Comparison of ENCODE assay signal across 10 cellular contexts in genomic region chr12:12975322-12976077, GRCh38. TPM values are rescaled to one million over a fixed set of nuclear protein-coding genes. Genes with fewer than 3 reads are reported as not detected.
DNase-seq lines count a peak whose midpoint lies in the region; ATAC-seq, FAIRE-seq and TF ChIP-seq lines count a peak whose summit lies in the region.
"Had no signal": no experiment of that assay in that cellular context is flagged by ENCODE, and none has a peak within 500 bp of the region (broad histone marks: within the 10 kb centered on the region; RNA-seq: fewer than 3 reads in every experiment).

No MANE protein-coding gene starts in this region.

- POLR2A ChIA-PET in H1 (lab: Charles Lee; ENCODE audit: partially characterized antibody), result interaction anchor here (0.8 to 1.6 kb wide), 2 partner anchors 15 to 57 kb away, joined by 3 read pairs; no protein-coding TSS in a partner anchor

- no peak overlapping the region for H3K4ac ChIP-seq in H1 (replicated peaks; ENCODE audit: insufficient read length, low read depth, low read length)

- CTCF ChIA-PET in H1 (lab: Charles Lee; ENCODE audit: partially characterized antibody), result interaction anchor here (0.7 to 5.8 kb wide), 44 partner anchors 8 to 373 kb away, joined by 3 to 60 read pairs (median 4); partner anchors contain the start of gene GPRC5A

- no peak overlapping the region for H3K27ac Mint-ChIP-seq in neural progenitor cell

- H3K79me2 ChIP-seq in H1 (ENCODE audit: control insufficient read depth in 1 of 2, insufficient read depth in 2 of 2, low read length in 2 of 2), result no peaks in the 10 kb centered on the region; a peak in 1 of 4 replicates
- no peaks in the 10 kb centered on the region for H3K79me2 ChIP-seq in neural progenitor cell (ENCODE audit: low read depth)

- no peaks in the 10 kb centered on the region for H3K4me1 Mint-ChIP-seq in neural progenitor cell

- no peak overlapping the region for H3K18ac ChIP-seq in H1 (ENCODE audit: extremely low read depth, low read length)

- FAIRE-seq in H1 (lab: Jason Lieb, UNC), result peak; percentile 28

- no peaks in the 10 kb centered on the region for H3F3A ChIP-seq in neural progenitor cell (ENCODE audit: low read depth)

- H3K27ac ChIP-seq in H1 (ENCODE audit: low read depth, low read length) (no peak overlapping the region), neural progenitor cell (no peak overlapping the region)
- H3K27ac ChIP-seq: BLaER1 treated with 17β-estradiol and CSF1 and Interleukin-3, amounts not matched to agents 10 nM and 100 nM had no signal

- H3K56ac ChIP-seq in H1 (replicated peaks; ENCODE audit: insufficient read length, low read depth, low read length), result no peak overlapping the region

- no peak overlapping the region for H2BK20ac ChIP-seq in H1 (ENCODE audit: low read length)

- no peak overlapping the region for H4K91ac ChIP-seq in H1 (replicated peaks; ENCODE audit: insufficient read length, low read length)

- no peak overlapping the region for H3K4me2 ChIP-seq in H1 (ENCODE audit: insufficient read depth in 1 of 2, low read depth in 2 of 2, low read length in 2 of 2)
- H3K4me2 ChIP-seq in neural progenitor cell, result no peak overlapping the region
- H3K4me2 ChIP-seq: BLaER1 treated with 17β-estradiol and CSF1 and Interleukin-3, amounts not matched to agents 10 nM and 100 nM had no signal

- TF ChIP-seq EP300 in H1 (IDR thresholded peaks at IDR 0.05; ENCODE audit: borderline replicate concordance in 1 of 2, low read depth in 2 of 2, low read length in 2 of 2), result no peak

- peak; percentile 75 to 84 for TF ChIP-seq RAD21 in H1 (IDR thresholded peaks at IDR 0.05 in 1 of 2, conservative IDR thresholded peaks at IDR 0.05 in 1 of 2; ENCODE audit: low read depth in 2 of 2, low read length in 2 of 2)

- TF ChIP-seq CTCF in H1 (IDR thresholded peaks at IDR 0.05; ENCODE audit: control extremely low read depth in 1 of 3, insufficient read depth in 1 of 3, low read depth in 1 of 3, low read length in 3 of 3) (peak; percentile 60 to 80 (median 73)), neural progenitor cell (IDR thresholded peaks at IDR 0.05) (peak; percentile 55)

- no peak for TF ChIP-seq POLR2A in H1 (IDR thresholded peaks at IDR 0.05; ENCODE audit: control extremely low read depth in 1 of 2, low read depth in 2 of 2, low read length in 2 of 2)

- H3K23ac ChIP-seq in H1 (ENCODE audit: insufficient read length), result no peak overlapping the region

- no peak overlapping the region for H2BK5ac ChIP-seq in H1 (ENCODE audit: low read depth, low read length)

- H4K20me1 ChIP-seq in H1 (replicated peaks in 1 of 2; ENCODE audit: control insufficient read depth in 1 of 2, insufficient read depth in 2 of 2, low read length in 2 of 2) (no peaks in the 10 kb centered on the region), neural progenitor cell (ENCODE audit: low read depth) (no peaks in the 10 kb centered on the region)
- H4K20me1 ChIP-seq: BLaER1 treated with 17β-estradiol and CSF1 and Interleukin-3, amounts not matched to agents 10 nM and 100 nM had no signal

- H2BK15ac ChIP-seq in H1 (ENCODE audit: low read length), result no peak overlapping the region

- WGBS in H1 (ENCODE audit: extremely low coverage in 1 of 2, insufficient coverage in 1 of 2, insufficient read length in 1 of 2, insufficient replicate concordance in 2 of 2, low coverage in 1 of 2, low lambda C conversion rate in 2 of 2, missing lambda C conversion rate in 1 of 2), 2 experiments, result 84% methylated on average over 14 of the region's 14 CpGs; no CpG with 5 or more reads in 1 of the 2 experiments

- H3K9ac ChIP-seq in H1 (replicated peaks in 1 of 4; ENCODE audit: extremely low read depth in 1 of 4, low read depth in 3 of 4, low read length in 3 of 4) (no peak overlapping the region), neural progenitor cell (no peak overlapping the region)
- H3K9ac ChIP-seq: BLaER1 treated with 17β-estradiol and CSF1 and Interleukin-3, amounts not matched to agents 10 nM and 100 nM had no signal

- H3K36me3 Mint-ChIP-seq in neural progenitor cell, result peaks cover 43% of the 10 kb centered on the region

- no peak overlapping the region for H2BK12ac ChIP-seq in H1 (ENCODE audit: low read depth, low read length)

- no peak overlapping the region for H2AFZ ChIP-seq in H1 (ENCODE audit: low read length)
- no peak overlapping the region for H2AFZ ChIP-seq in neural progenitor cell (replicated peaks)

- H3K27me3 Mint-ChIP-seq in neural progenitor cell (ENCODE audit: insufficient read depth, low read depth), result no peaks in the 10 kb centered on the region

- no peak overlapping the region for H2AK5ac ChIP-seq in H1 (ENCODE audit: low read depth, low read length)

- no peak overlapping the region for H4K5ac ChIP-seq in H1 (ENCODE audit: insufficient read length, low read depth, low read length)

- no peak for ATAC-seq in GM21381 (IDR thresholded peaks at IDR 0.05; ENCODE audit: unreplicated experiment)
- ATAC-seq in HG02763 (IDR thresholded peaks at IDR 0.05; ENCODE audit: unreplicated experiment), result no peak

- no peak overlapping the region for H3K4me3 Mint-ChIP-seq in neural progenitor cell

- H3K9me3 ChIP-seq in H1 (ENCODE audit: insufficient read depth in 2 of 2, low read depth in 1 of 2, low read length in 1 of 2) (peaks cover 7 to 12% of the 10 kb centered on the region in 2 experiments; a peak in 2 of 4 replicates), neural progenitor cell (ENCODE audit: low read depth) (no peaks in the 10 kb centered on the region)

- H3K36me3 ChIP-seq in H1 (ENCODE audit: control insufficient read depth in 2 of 4, insufficient read depth in 4 of 4, low read length in 3 of 4) (peaks cover 11 to 39% (median 30%) of the 10 kb centered on the region in 4 experiments), neural progenitor cell (peaks cover 8% of the 10 kb centered on the region)

- H2BK120ac ChIP-seq in H1 (replicated peaks; ENCODE audit: low read depth, low read length), result no peak overlapping the region

- H3K4me3 ChIP-seq in H1 (ENCODE audit: extremely low read depth in 1 of 4, insufficient read depth in 2 of 4, low read depth in 3 of 4, low read length in 4 of 4) (no peak overlapping the region), neural progenitor cell (no peak overlapping the region)
- H3K4me3 ChIP-seq: BLaER1 treated with 17β-estradiol and CSF1 and Interleukin-3, amounts not matched to agents 10 nM and 100 nM had no signal

- DNase-seq in NCI-H1417 (lab: John Stamatoyannopoulos, UW) (peak in 2 of 3 experiments; percentile 10 to 34), NCI-H1417 treated with DMSO at 0.1 percent for 48 hours (lab: John Stamatoyannopoulos, UW) (no peak), NCI-H82 (lab: John Stamatoyannopoulos, UW) (peak; percentile 52), H1 (ENCODE audit: low read depth in 1 of 2, low spot score in 2 of 2) (no peak), neural progenitor cell (ENCODE audit: low spot score) (peak; percentile 54)
- no peak for DNase-seq in effector CD4-positive, alpha-beta T cell

- no peak overlapping the region for H4K8ac ChIP-seq in H1 (ENCODE audit: extremely low read depth, insufficient read depth, low read length)

- no peak overlapping the region for H3K14ac ChIP-seq in H1 (ENCODE audit: insufficient read length)

- H3K27me3 ChIP-seq in H1 (replicated peaks in 1 of 4; ENCODE audit: control insufficient read depth in 3 of 4, extremely low read depth in 1 of 4, insufficient read depth in 3 of 4, low read length in 3 of 4) (no peaks in the 10 kb centered on the region), neural progenitor cell (no peaks in the 10 kb centered on the region)
- H3K27me3 ChIP-seq: BLaER1 treated with 17β-estradiol and CSF1 and Interleukin-3, amounts not matched to agents 10 nM and 100 nM had no signal

- H3K9me3 Mint-ChIP-seq in neural progenitor cell, result peaks cover 14% of the 10 kb centered on the region

- H3K79me1 ChIP-seq in H1 (ENCODE audit: low read depth, low read length), result no peaks in the 10 kb centered on the region

- no peaks in the 10 kb centered on the region for H3K23me2 ChIP-seq in H1 (ENCODE audit: low read depth, low read length)

- peaks cover 0 to 3% (median 0%) of the 10 kb centered on the region in 4 experiments; a peak in 1 of 7 replicates for H3K4me1 ChIP-seq in H1 (replicated peaks in 1 of 4; ENCODE audit: control insufficient read depth in 3 of 4, insufficient read depth in 4 of 4, low read length in 3 of 4)
- no peaks in the 10 kb centered on the region for H3K4me1 ChIP-seq in neural progenitor cell

TF ChIP-seq in H1, 55 proteins besides CTCF, POLR2A, EP300 and RAD21:
- TF ChIP-seq BCL11A (IDR thresholded peaks at IDR 0.05; ENCODE audit: low read depth in 2 of 2, low read length in 2 of 2), result no peak
- TF ChIP-seq TEAD4 (IDR thresholded peaks at IDR 0.05; ENCODE audit: low read depth, low read length), result no peak
- TF ChIP-seq, protein P1, sequence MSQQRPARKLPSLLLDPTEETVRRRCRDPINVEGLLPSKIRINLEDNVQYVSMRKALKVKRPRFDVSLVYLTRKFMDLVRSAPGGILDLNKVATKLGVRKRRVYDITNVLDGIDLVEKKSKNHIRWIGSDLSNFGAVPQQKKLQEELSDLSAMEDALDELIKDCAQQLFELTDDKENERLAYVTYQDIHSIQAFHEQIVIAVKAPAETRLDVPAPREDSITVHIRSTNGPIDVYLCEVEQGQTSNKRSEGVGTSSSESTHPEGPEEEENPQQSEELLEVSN (IDR thresholded peaks at IDR 0.05), result no peak

RNA-seq across cellular contexts. Expression of gene GPRC5D, which starts 23.5 kb away (rescaled TPM):
- total RNA-seq in H1 (2021; fragmentation: NEBNext Ultra II Directional; extraction: Animal tissue kit (Norgen Biotek cat#: 25700)), result not detected in 2 replicates
- 0.45 and 0.60 TPM in 2 replicates for polyA plus RNA-seq in H1 (2011; rRNA removed)
- 0.10 TPM for polyA plus RNA-seq in H1 (2011; cell fraction: cytosol; rRNA removed)
- polyA plus RNA-seq in H1 (2011; cell fraction: nucleus; rRNA removed), result 0.47 TPM
- 0.41 TPM in 1 of 4 replicates, not detected in the others for polyA plus RNA-seq in H1 (2012, experiment 1 of 2)
- not detected for polyA plus RNA-seq in H1 (2012, experiment 2 of 2)
- not detected for polyA plus RNA-seq in H1 (2013, experiment 1 of 2)
- polyA plus RNA-seq in H1 (2013, experiment 2 of 2), result not detected
- polyA minus RNA-seq in H1 (2011; rRNA and poly(A)+ RNA removed), result 0.83 and 2.2 TPM in 2 replicates
- polyA minus RNA-seq in H1 (2011; cell fraction: cytosol; rRNA and poly(A)+ RNA removed), result not detected
- not detected for polyA minus RNA-seq in H1 (2011; cell fraction: nucleus; rRNA and poly(A)+ RNA removed)
- not detected in 2 replicates for total RNA-seq in neural progenitor cell (ENCODE audit: low replicate concordance)
- total RNA-seq: activated CD8-positive, alpha-beta memory T cell treated with anti-CD3 and anti-CD28 coated beads for 36 hours had no signal

RNA-seq across cellular contexts. Expression of gene HEBP1, which starts 24.6 kb away (rescaled TPM):
- 51.6 and 56.1 TPM in 2 replicates for total RNA-seq in H1 (2021; fragmentation: NEBNext Ultra II Directional; extraction: Animal tissue kit (Norgen Biotek cat#: 25700))
- polyA plus RNA-seq in H1 (2011; rRNA removed), result 28.1 and 30.8 TPM in 2 replicates
- polyA plus RNA-seq in H1 (2011; cell fraction: cytosol; rRNA removed), result 27.7 TPM
- polyA plus RNA-seq in H1 (2011; cell fraction: nucleus; rRNA removed), result 25.7 TPM
- polyA plus RNA-seq in H1 (2012, experiment 1 of 2), result 45.5 to 73.0 TPM (median 63.5 TPM) in 4 replicates
- polyA plus RNA-seq in H1 (2012, experiment 2 of 2), result 50.7 TPM
- 47.7 TPM for polyA plus RNA-seq in H1 (2013, experiment 1 of 2)
- 46.0 TPM for polyA plus RNA-seq in H1 (2013, experiment 2 of 2)
- 33.4 and 45.6 TPM in 2 replicates for polyA minus RNA-seq in H1 (2011; rRNA and poly(A)+ RNA removed)
- 35.2 TPM for polyA minus RNA-seq in H1 (2011; cell fraction: cytosol; rRNA and poly(A)+ RNA removed)
- polyA minus RNA-seq in H1 (2011; cell fraction: nucleus; rRNA and poly(A)+ RNA removed), result 19.9 TPM
- 7.4 and 8.6 TPM in 2 replicates for total RNA-seq in neural progenitor cell (ENCODE audit: low replicate concordance)

Comparison
In these comparisons a context has a peak if more than half of its experiments do, and no peak if none do; other contexts are left out.
1. DNase-seq: peak in NCI-H1417 (2 of 3), NCI-H82 (single experiment) and neural progenitor cell (single experiment); none in NCI-H1417 treated with DMSO at 0.1 percent for 48 hours (single experiment), H1 (0 of 2) and effector CD4-positive, alpha-beta T cell (single experiment).